In the genomic region with DNA sequence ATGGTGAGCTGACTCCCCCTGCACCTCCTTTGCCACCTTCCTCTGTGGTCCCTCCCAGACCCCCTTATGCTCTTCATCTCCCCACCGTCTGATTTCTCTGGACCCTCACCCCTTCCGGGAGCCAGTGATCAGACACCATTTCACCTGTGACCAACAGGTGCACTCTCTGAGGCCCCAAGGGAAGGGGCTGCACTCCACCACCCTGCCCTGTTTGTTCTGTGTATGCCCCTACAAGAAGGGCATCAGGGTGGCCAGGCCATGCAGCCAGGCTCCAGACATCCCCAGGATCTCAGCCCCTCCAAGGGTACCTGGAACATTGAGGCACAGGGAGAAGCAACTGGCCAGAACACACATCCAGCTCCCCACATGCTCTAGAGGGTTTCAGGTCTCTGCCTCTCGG, we compare ENCODE assay signal across 12 cellular contexts. TPM values are rescaled to one million over a fixed set of nuclear protein-coding genes. Genes with fewer than 3 reads are reported as not detected.
"Had no signal": no experiment of that assay in that cellular context is flagged by ENCODE, and none has a peak within 500 bp of the region (broad histone marks: within the 10 kb centered on the region; RNA-seq: fewer than 3 reads in every experiment).

No MANE protein-coding gene starts in this region.

RNA-seq across cellular contexts. Expression of a gene that starts 42.2 kb away (rescaled TPM):
- total RNA-seq: activated B cell treated with CpG ODN at 0.5 μM for 24 hours; activated CD4-positive, alpha-beta memory T cell treated with anti-CD3 and anti-CD28 coated beads for 36 hours; activated CD4-positive, alpha-beta memory T cell treated with anti-CD3 and anti-CD28 coated beads, Interleukin-2, amount 10 ng/mL, durations not matched to agents 7 days and 5 days; activated CD4-positive, alpha-beta T cell treated with anti-CD3 and anti-CD28 coated beads for 36 hours; activated CD4-positive, alpha-beta T cell treated with anti-CD3 and anti-CD28 coated beads, Interleukin-2, amount 10 ng/mL, durations not matched to agents 24 days and 14 days; activated CD4-positive, alpha-beta T cell treated with anti-CD3 and anti-CD28 coated beads, Interleukin-2, amount 10 ng/mL, durations not matched to agents 7 days and 5 days; activated CD8-positive, alpha-beta memory T cell treated with anti-CD3 and anti-CD28 coated beads for 36 hours; activated CD8-positive, alpha-beta memory T cell treated with anti-CD3 and anti-CD28 coated beads, Interleukin-2, amount 10 ng/mL, durations not matched to agents 7 days and 5 days; activated CD8-positive, alpha-beta T cell treated with anti-CD3 and anti-CD28 coated beads for 36 hours; activated CD8-positive, alpha-beta T cell treated with anti-CD3 and anti-CD28 coated beads, Interleukin-2, amount 10 ng/mL, durations not matched to agents 7 days and 5 days; T-helper 1 cell treated with Interleukin-12 subunit alpha and Interleukin-12 subunit beta and Interleukin-4 antibody, amounts not matched to agents 30 ng/mL and 1 ng/mL, for 36 hours; T-helper 2 cell treated with Interferon-gamma antibody and Interleukin-4, amounts not matched to agents 100 ng/mL and 5 ng/mL, for 36 hours had no signal
